27 cellular contexts compared by ENCODE assay signal in the genomic region with DNA sequence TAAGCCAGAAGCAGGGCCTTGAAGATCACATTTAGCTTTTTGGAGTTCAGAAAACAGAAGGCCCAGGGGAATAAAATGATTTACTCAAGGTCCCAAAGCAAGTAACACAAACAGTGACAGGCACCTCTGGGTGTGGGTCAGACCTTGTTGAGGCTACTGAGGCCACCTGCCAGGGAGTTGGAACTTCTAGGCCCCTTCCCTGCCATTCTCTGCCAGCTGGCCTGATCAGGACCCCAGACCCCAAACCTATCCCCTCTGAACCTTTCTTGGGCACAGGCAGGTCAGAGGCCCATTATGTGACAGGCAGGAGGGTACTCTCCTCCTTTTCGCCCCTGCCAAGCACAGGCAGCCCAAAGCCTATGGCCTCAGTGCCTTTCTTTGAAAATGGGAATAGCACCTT. TPM values are rescaled to one million over a fixed set of nuclear protein-coding genes. Genes with fewer than 3 reads are reported as not detected.
DNase-seq lines count a peak whose midpoint lies in the region; ATAC-seq and TF ChIP-seq lines count a peak whose summit lies in the region.
"Had no signal": no experiment of that assay in that cellular context is flagged by ENCODE, and none has a peak within 500 bp of the region (broad histone marks: within the 10 kb centered on the region; RNA-seq: fewer than 3 reads in every experiment).

No MANE protein-coding gene starts in this region.

- H4K8ac ChIP-seq in H9 (replicated peaks; ENCODE audit: insufficient read length, low read depth, low read length) = no peak overlapping the region

- no peak overlapping the region for H2BK5ac ChIP-seq in H9 (ENCODE audit: insufficient read length, low read length)

- no peak overlapping the region for H2BK120ac ChIP-seq in H9 (ENCODE audit: low read depth, low read length, poor library complexity, severe bottlenecking)

- TF ChIP-seq CTCF in H9 (conservative IDR thresholded peaks at IDR 0.05) (no peak), neural crest cell (conservative IDR thresholded peaks at IDR 0.05) (no peak)

- H3K27ac Mint-ChIP-seq in H9 = peak overlapping the region in 2 of 3 experiments; percentile 39 to 94; a peak in 3 of 7 replicates
- no peak overlapping the region for H3K27ac Mint-ChIP-seq in activated CD8-positive, alpha-beta memory T cell treated with anti-CD3 and anti-CD28 coated beads, Interleukin-2, amount 10 ng/mL, durations not matched to agents 7 days and 5 days
- peak overlapping the region; percentile 71 to 94 for H3K27ac Mint-ChIP-seq in effector memory CD8-positive, alpha-beta T cell
- H3K27ac Mint-ChIP-seq in neural crest cell (ENCODE audit: unreplicated experiment) = peak overlapping the region; percentile 97
- no peak overlapping the region for H3K27ac Mint-ChIP-seq in immature natural killer cell
- H3K27ac Mint-ChIP-seq: CD4-positive, alpha-beta T cell; HFFc6 had no signal

- WGBS in H9 (ENCODE audit: extremely low coverage, insufficient read length, low lambda C conversion rate) = no CpG with 5 or more reads among the region's 1 CpG

- DNase-seq in H9 = peak; percentile 11
- DNase-seq in activated CD8-positive, alpha-beta memory T cell treated with anti-CD3 and anti-CD28 coated beads, Interleukin-2, amount 10 ng/mL, durations not matched to agents 7 days and 5 days = peak; percentile 19
- DNase-seq in effector memory CD8-positive, alpha-beta T cell = no peak
- no peak for DNase-seq in neural crest cell (ENCODE audit: low read depth, low spot score)
- DNase-seq in activated gamma-delta T cell (lab: John Stamatoyannopoulos, UW) = no peak
- no peak for DNase-seq in inferior parietal cortex (ENCODE audit: extremely low spot score)
- DNase-seq in stimulated activated naive CD4-positive, alpha-beta T cell treated with Interleukin-2 at 50 U/mL for 16 hours (lab: John Stamatoyannopoulos, UW) = no peak
- no peak for DNase-seq in immature natural killer cell
- DNase-seq: Caco-2; CD4-positive, alpha-beta T cell; DMS 273 treated with DMSO at 0.1 percent for 48 hours; DND-41; HFFc6; MG63; NCI-H1417; NCI-H187; NCI-H2107; NCI-H510A treated with DMSO at 0.1 percent for 48 hours; NCI-H748 treated with DMSO at 0.1 percent for 48 hours; PC-9; RPMI8226; SHP77 treated with DMSO at 0.1 percent for 48 hours had no signal

- H3K23ac ChIP-seq in H9 (ENCODE audit: insufficient read length, low read depth, low read length) = no peak overlapping the region

- H2AK5ac ChIP-seq in H9 (ENCODE audit: insufficient read length, low read length) = no peak overlapping the region

- H3K4me1 ChIP-seq in H9 (ENCODE audit: insufficient read depth, low read length) = 0 out of 2 replicates have a peak, but pooled peaks cover 3% of the 10 kb centered on the region
- H3K4me1 ChIP-seq: Caco-2 had no signal

- H3K27me3 Mint-ChIP-seq in H9 (ENCODE audit: low read depth) = peaks cover 12% of the 10 kb centered on the region
- peaks cover 17% of the 10 kb centered on the region for H3K27me3 Mint-ChIP-seq in activated CD8-positive, alpha-beta memory T cell treated with anti-CD3 and anti-CD28 coated beads, Interleukin-2, amount 10 ng/mL, durations not matched to agents 7 days and 5 days
- no peaks in the 10 kb centered on the region for H3K27me3 Mint-ChIP-seq in effector memory CD8-positive, alpha-beta T cell
- H3K27me3 Mint-ChIP-seq in neural crest cell (ENCODE audit: low read depth) = no peaks in the 10 kb centered on the region
- H3K27me3 Mint-ChIP-seq in immature natural killer cell (ENCODE audit: low read depth in 3 of 3) = peaks cover 1 to 4% (median 4%) of the 10 kb centered on the region in 3 donors
- H3K27me3 Mint-ChIP-seq: CD4-positive, alpha-beta T cell had no signal

- H4K20me1 ChIP-seq in H9 (ENCODE audit: control insufficient read depth, insufficient read depth, insufficient read length) = no peaks in the 10 kb centered on the region

- no peak overlapping the region for H3K14ac ChIP-seq in H9 (ENCODE audit: insufficient read depth, low read length)

- no peaks in the 10 kb centered on the region for H3K23me2 ChIP-seq in H9 (ENCODE audit: insufficient read length, low read depth, low read length, poor library complexity, severe bottlenecking)

- H3K36me3 Mint-ChIP-seq in H9 (ENCODE audit: insufficient read depth in 1 of 3, low read depth in 3 of 3) = no peaks in the 10 kb centered on the region
- H3K36me3 Mint-ChIP-seq in activated CD8-positive, alpha-beta memory T cell treated with anti-CD3 and anti-CD28 coated beads, Interleukin-2, amount 10 ng/mL, durations not matched to agents 7 days and 5 days = no peaks in the 10 kb centered on the region
- no peaks in the 10 kb centered on the region for H3K36me3 Mint-ChIP-seq in effector memory CD8-positive, alpha-beta T cell (ENCODE audit: insufficient read depth)
- no peaks in the 10 kb centered on the region for H3K36me3 Mint-ChIP-seq in neural crest cell (ENCODE audit: low read depth)
- H3K36me3 Mint-ChIP-seq in immature natural killer cell = peaks cover 0 to 3% (median 0%) of the 10 kb centered on the region in 3 donors

- peak overlapping the region; percentile 52 for H4K91ac ChIP-seq in H9 (ENCODE audit: insufficient read length, low read depth, low read length)

- H3K4me3 Mint-ChIP-seq in H9 (no peak overlapping the region), neural crest cell (peak overlapping the region; percentile 79), immature natural killer cell (no peak overlapping the region)
- H3K4me3 Mint-ChIP-seq in activated CD8-positive, alpha-beta memory T cell treated with anti-CD3 and anti-CD28 coated beads, Interleukin-2, amount 10 ng/mL, durations not matched to agents 7 days and 5 days = no peak overlapping the region
- H3K4me3 Mint-ChIP-seq in effector memory CD8-positive, alpha-beta T cell = no peak overlapping the region
- H3K4me3 Mint-ChIP-seq: CD4-positive, alpha-beta T cell; HFFc6 had no signal

- CTCF ChIA-PET in activated CD8-positive, alpha-beta memory T cell treated with anti-CD3 and anti-CD28 coated beads, Interleukin-2, amount 10 ng/mL, durations not matched to agents 7 days and 5 days (lab: Charles Lee) = no interaction called here

- no peak overlapping the region for H3K4me2 ChIP-seq in H9 (ENCODE audit: insufficient read depth, insufficient read length, low read length)
- H3K4me2 ChIP-seq: PC-9 had no signal

- H3K4me1 Mint-ChIP-seq in H9 (peaks cover 30 to 45% of the 10 kb centered on the region in 2 experiments), neural crest cell (peaks cover 71% of the 10 kb centered on the region), immature natural killer cell (peaks cover 28 to 30% of the 10 kb centered on the region in 2 donors)
- H3K4me1 Mint-ChIP-seq in activated CD8-positive, alpha-beta memory T cell treated with anti-CD3 and anti-CD28 coated beads, Interleukin-2, amount 10 ng/mL, durations not matched to agents 7 days and 5 days = peaks cover 30% of the 10 kb centered on the region
- peaks cover 30 to 37% of the 10 kb centered on the region in 2 donors for H3K4me1 Mint-ChIP-seq in effector memory CD8-positive, alpha-beta T cell (ENCODE audit: low read depth in 2 of 2)

- H3K79me1 ChIP-seq in H9 (ENCODE audit: insufficient read depth, low read depth, low read length, poor library complexity, severe bottlenecking) = no peaks in the 10 kb centered on the region

- H3K9me3 Mint-ChIP-seq in H9 = no peaks in the 10 kb centered on the region
- H3K9me3 Mint-ChIP-seq in activated CD8-positive, alpha-beta memory T cell treated with anti-CD3 and anti-CD28 coated beads, Interleukin-2, amount 10 ng/mL, durations not matched to agents 7 days and 5 days (ENCODE audit: low read depth) = no peaks in the 10 kb centered on the region
- no peaks in the 10 kb centered on the region for H3K9me3 Mint-ChIP-seq in effector memory CD8-positive, alpha-beta T cell
- H3K9me3 Mint-ChIP-seq in neural crest cell = no peaks in the 10 kb centered on the region
- no peaks in the 10 kb centered on the region for H3K9me3 Mint-ChIP-seq in immature natural killer cell
- H3K9me3 Mint-ChIP-seq: CD4-positive, alpha-beta T cell; HFFc6 had no signal

- no peak overlapping the region for H3K27ac ChIP-seq in H9 (ENCODE audit: insufficient read length, low read depth, low read length)
- H3K27ac ChIP-seq: PC-9 had no signal

- peak overlapping the region; percentile 53 for H3K18ac ChIP-seq in H9 (ENCODE audit: insufficient read length, low read depth, low read length)

- no peaks in the 10 kb centered on the region for H3K9me3 ChIP-seq in H9 (ENCODE audit: control insufficient read depth, low read depth, low read length)
- H3K9me3 ChIP-seq: Caco-2, MG63 had no signal

- no peak overlapping the region for H2BK12ac ChIP-seq in H9 (ENCODE audit: insufficient read length, low read depth, low read length)

- H3K79me2 ChIP-seq in H9 (ENCODE audit: insufficient read depth, low read length) = no peaks in the 10 kb centered on the region

- H3K9ac ChIP-seq in H9 (ENCODE audit: extremely low read depth, insufficient read length, low read length) = no peak overlapping the region

- no peak overlapping the region; the same call in 1 of the 2 replicates for H3K4ac ChIP-seq in H9 (ENCODE audit: low read depth, low read length)

- no peak overlapping the region for H2BK15ac ChIP-seq in H9 (ENCODE audit: low read depth, low read length)

- no peak overlapping the region for H4K5ac ChIP-seq in H9 (ENCODE audit: insufficient read length, low read depth, low read length)

- no peak overlapping the region for H2AFZ ChIP-seq in H9 (ENCODE audit: low read length)
- H2AFZ ChIP-seq: PC-9 had no signal

- H3T11ph ChIP-seq in H9 (ENCODE audit: low read length) = no peak overlapping the region

- H3K56ac ChIP-seq in H9 (ENCODE audit: insufficient read length, low read depth, low read length) = no peak overlapping the region

- H3K27me3 ChIP-seq in H9 (ENCODE audit: insufficient read depth, low read length) = no peaks in the 10 kb centered on the region
- H3K27me3 ChIP-seq: MG63 had no signal

- ATAC-seq in activated CD8-positive, alpha-beta memory T cell treated with anti-CD3 and anti-CD28 coated beads, Interleukin-2, amount 10 ng/mL, durations not matched to agents 7 days and 5 days = no peak
- no peak for ATAC-seq in effector memory CD8-positive, alpha-beta T cell (replicated peaks)
- ATAC-seq: GM12878, HepG2, K562 had no signal

- H2BK20ac ChIP-seq in H9 (ENCODE audit: low read depth, low read length, poor library complexity, severe bottlenecking) = no peak overlapping the region

RNA-seq across cellular contexts. Expression of gene ATP2B2, which starts 49.4 kb away (rescaled TPM):
- total RNA-seq in H9 (2021) = 0.22 and 0.33 TPM in 2 replicates
- not detected for total RNA-seq in activated CD8-positive, alpha-beta memory T cell treated with anti-CD3 and anti-CD28 coated beads, Interleukin-2, amount 10 ng/mL, durations not matched to agents 7 days and 5 days
- 0.23 and 0.42 TPM in 2 replicates for total RNA-seq in neural crest cell
- not detected for polyA plus RNA-seq in immature natural killer cell
- total RNA-seq: Caco-2; CD4-positive, alpha-beta T cell; GM12878; HFFc6; K562; LHCN-M2; PC-9 had no signal
- polyA plus RNA-seq: BJ had no signal

Comparison
In these comparisons a context has a peak if more than half of its experiments do, and no peak if none do; other contexts are left out.
1. DNase-seq: peak in H9 (single experiment) and activated CD8-positive, alpha-beta memory T cell treated with anti-CD3 and anti-CD28 coated beads, Interleukin-2, amount 10 ng/mL, durations not matched to agents 7 days and 5 days (single experiment); none in effector memory CD8-positive, alpha-beta T cell (0 of 3), neural crest cell (single experiment), activated gamma-delta T cell (single experiment), inferior parietal cortex (single experiment), stimulated activated naive CD4-positive, alpha-beta T cell treated with Interleukin-2 at 50 U/mL for 16 hours (single experiment) and immature natural killer cell (0 of 3).
2. H3K27ac Mint-ChIP-seq: peak in H9 (2 of 3), effector memory CD8-positive, alpha-beta T cell (2 of 2) and neural crest cell (single experiment); none in activated CD8-positive, alpha-beta memory T cell treated with anti-CD3 and anti-CD28 coated beads, Interleukin-2, amount 10 ng/mL, durations not matched to agents 7 days and 5 days (single experiment) and immature natural killer cell (0 of 6).